ENCODE assay signal across 1 cellular context in genomic region chr6:62652692-62653328, GRCh38.
TF ChIP-seq lines count a peak whose summit lies in the region.

No MANE protein-coding gene starts in this region.

TF ChIP-seq in HEK293, 187 proteins besides CTCF, POLR2A, EP300 and RAD21 (continued from another document):
- TF ChIP-seq PBX3 (CRISPR knock-in tag; IDR thresholded peaks at IDR 0.05) = no peak
- TF ChIP-seq ATF2 (tag by site-specific recombination; IDR thresholded peaks at IDR 0.05; ENCODE audit: low read depth) = no peak
- TF ChIP-seq KLF10 (tag by site-specific recombination; IDR thresholded peaks at IDR 0.05) = no peak
- no peak for TF ChIP-seq ZNF292 (tag by site-specific recombination; IDR thresholded peaks at IDR 0.05; ENCODE audit: borderline replicate concordance, low read depth)
- TF ChIP-seq ZXDB (tag by site-specific recombination; IDR thresholded peaks at IDR 0.05) = no peak
- no peak for TF ChIP-seq ZNF404 (tag by site-specific recombination; IDR thresholded peaks at IDR 0.05)
- no peak for TF ChIP-seq ZNF660 (tag by site-specific recombination; IDR thresholded peaks at IDR 0.05)
- TF ChIP-seq SALL2 (tag by site-specific recombination; IDR thresholded peaks at IDR 0.05; ENCODE audit: borderline replicate concordance) = no peak
- TF ChIP-seq ELK4 (IDR thresholded peaks at IDR 0.05; ENCODE audit: borderline replicate concordance, low read depth, low read length) = no peak
- TF ChIP-seq ZNF626 (tag by site-specific recombination; IDR thresholded peaks at IDR 0.05) = peak; percentile 14; the same call in 1 of the 2 replicates
- TF ChIP-seq GLI2 (tag by site-specific recombination; IDR thresholded peaks at IDR 0.05; ENCODE audit: borderline replicate concordance, low read depth) = no peak
- no peak for TF ChIP-seq MEIS1 (CRISPR knock-in tag; IDR thresholded peaks at IDR 0.05; ENCODE audit: borderline replicate concordance)
- no peak for TF ChIP-seq ZNF654 (tag by site-specific recombination; IDR thresholded peaks at IDR 0.05; ENCODE audit: low read depth)
- no peak for TF ChIP-seq ZNF311 (tag by site-specific recombination; IDR thresholded peaks at IDR 0.05; ENCODE audit: borderline replicate concordance)
- peak; percentile 100 for TF ChIP-seq TRIM28 (IDR thresholded peaks at IDR 0.05; ENCODE audit: borderline replicate concordance, low read length)
- 0 out of 2 replicates have a peak, but pooled peaks have one; percentile 29 for TF ChIP-seq ZNF280D (tag by site-specific recombination; IDR thresholded peaks at IDR 0.05)
